1 cellular context compared by ENCODE assay signal in genomic region chr3:170196833-170197232, GRCh38.
TF ChIP-seq lines count a peak whose summit lies in the region.

No MANE protein-coding gene starts in this region.

TF ChIP-seq in K562, 482 proteins besides CTCF, POLR2A, EP300 and RAD21 (continued from another document):
- 0 out of 2 replicates have a peak, but pooled peaks have one; percentile 5 for TF ChIP-seq TAL1 (IDR thresholded peaks at IDR 0.05)
- no peak for TF ChIP-seq ZNF175 (CRISPR knock-in tag; IDR thresholded peaks at IDR 0.05; ENCODE audit: low read depth)
- no peak for TF ChIP-seq LCOR (CRISPR knock-in tag; IDR thresholded peaks at IDR 0.05)
- no peak for TF ChIP-seq POLR3G (IDR thresholded peaks at IDR 0.05; ENCODE audit: extremely low read depth, insufficient read length, insufficient replicate concordance)
- TF ChIP-seq ZNF324 (CRISPR knock-in tag; IDR thresholded peaks at IDR 0.05): no peak
- TF ChIP-seq HNRNPUL1 (IDR thresholded peaks at IDR 0.05; ENCODE audit: low read length): no peak
- peak; percentile 83 for TF ChIP-seq FOSL1 (tag; conservative IDR thresholded peaks at IDR 0.05)
- TF ChIP-seq TAF9B (IDR thresholded peaks at IDR 0.05; ENCODE audit: partially characterized antibody): no peak
- no peak for TF ChIP-seq PCBP2 (IDR thresholded peaks at IDR 0.05; ENCODE audit: low read depth, low read length, poor library complexity, severe bottlenecking)
- TF ChIP-seq ARID2 (IDR thresholded peaks at IDR 0.05): no peak
- TF ChIP-seq PTBP1 (IDR thresholded peaks at IDR 0.05; ENCODE audit: low read depth, low read length): no peak
- TF ChIP-seq ATF3 (IDR thresholded peaks at IDR 0.05): peak; percentile 82
- TF ChIP-seq ATF3 (CRISPR knock-in tag; conservative IDR thresholded peaks at IDR 0.05): no peak
- no peak for TF ChIP-seq XRCC5 (IDR thresholded peaks at IDR 0.05; ENCODE audit: low read depth, low read length)
- no peak for TF ChIP-seq ARHGAP35 (IDR thresholded peaks at IDR 0.05; ENCODE audit: partially characterized antibody)
- TF ChIP-seq MTA1 (IDR thresholded peaks at IDR 0.05; ENCODE audit: borderline replicate concordance): no peak
- TF ChIP-seq ZNF57 (CRISPR knock-in tag; IDR thresholded peaks at IDR 0.05): no peak
- no peak for TF ChIP-seq ZNF277 (CRISPR knock-in tag; IDR thresholded peaks at IDR 0.05; ENCODE audit: borderline replicate concordance)
- TF ChIP-seq KAT8 (IDR thresholded peaks at IDR 0.05; ENCODE audit: low read depth): no peak
- peak; percentile 34; the same call in 1 of the 2 replicates for TF ChIP-seq SOX6 (IDR thresholded peaks at IDR 0.05)
- TF ChIP-seq DPF2 (IDR thresholded peaks at IDR 0.05): peak; percentile 45; the same call in 1 of the 2 replicates
- TF ChIP-seq SMAD3 (CRISPR knock-in tag; conservative IDR thresholded peaks at IDR 0.05): no peak
- no peak for TF ChIP-seq PHTF2 (CRISPR knock-in tag; IDR thresholded peaks at IDR 0.05)
- no peak for TF ChIP-seq HMBOX1 (IDR thresholded peaks at IDR 0.05)
- no peak for TF ChIP-seq ZNF395 (CRISPR knock-in tag; IDR thresholded peaks at IDR 0.05)
- no peak for TF ChIP-seq ATF2 (CRISPR knock-in tag; IDR thresholded peaks at IDR 0.05)
- peak; percentile 31 to 49; a peak in 2 of 4 replicates for TF ChIP-seq TRIM24 (IDR thresholded peaks at IDR 0.05)
- TF ChIP-seq ARID1B (IDR thresholded peaks at IDR 0.05): peak; percentile 41
- TF ChIP-seq MCM7 (IDR thresholded peaks at IDR 0.05): no peak
- TF ChIP-seq PYGO2 (tag; IDR thresholded peaks at IDR 0.05): no peak
- TF ChIP-seq JUN (IDR thresholded peaks at IDR 0.05; ENCODE audit: borderline replicate concordance, low read depth, low read length): peak; percentile 77; the same call in 1 of the 2 replicates
- TF ChIP-seq JUN (CRISPR knock-in tag; IDR thresholded peaks at IDR 0.05; ENCODE audit: borderline replicate concordance): no peak
- TF ChIP-seq CEBPG (CRISPR knock-in tag; IDR thresholded peaks at IDR 0.05): no peak
- peak in 1 of 2 experiments; percentile 60; a peak in 2 of 4 replicates for TF ChIP-seq CEBPG (tag; conservative IDR thresholded peaks at IDR 0.05 in 1 of 2, IDR thresholded peaks at IDR 0.05 in 1 of 2)
- peak; percentile 69; the same call in 1 of the 2 replicates for TF ChIP-seq JUND (IDR thresholded peaks at IDR 0.05; ENCODE audit: borderline replicate concordance, low read depth, low read length)
- peak; percentile 24; the same call in 1 of the 3 replicates for TF ChIP-seq JUND (tag; IDR thresholded peaks at IDR 0.05; ENCODE audit: borderline replicate concordance, low read depth, low read length)
- TF ChIP-seq ZNF764 (CRISPR knock-in tag; IDR thresholded peaks at IDR 0.05; ENCODE audit: low read depth): no peak
- TF ChIP-seq DMBX1 (CRISPR knock-in tag; IDR thresholded peaks at IDR 0.05; ENCODE audit: borderline replicate concordance): no peak
- TF ChIP-seq ZNF436 (CRISPR knock-in tag; IDR thresholded peaks at IDR 0.05): no peak
- TF ChIP-seq ZNF354B (CRISPR knock-in tag; IDR thresholded peaks at IDR 0.05): no peak
- no peak for TF ChIP-seq ZNF76 (CRISPR knock-in tag; IDR thresholded peaks at IDR 0.05; ENCODE audit: borderline replicate concordance)
- TF ChIP-seq MXD1 (CRISPR knock-in tag; IDR thresholded peaks at IDR 0.05; ENCODE audit: borderline replicate concordance, poor library complexity, severe bottlenecking): no peak
- TF ChIP-seq SMARCA4 (IDR thresholded peaks at IDR 0.05): peak; percentile 42; the same call in 1 of the 2 replicates
- peak; percentile 62 for TF ChIP-seq CBFA2T3 (IDR thresholded peaks at IDR 0.05)
- no peak for TF ChIP-seq L3MBTL2 (IDR thresholded peaks at IDR 0.05)
- no peak for TF ChIP-seq MAFG (tag; conservative IDR thresholded peaks at IDR 0.05)
- no peak for TF ChIP-seq CREB3 (tag; conservative IDR thresholded peaks at IDR 0.05; ENCODE audit: low read depth)
- TF ChIP-seq ZNF318 (IDR thresholded peaks at IDR 0.05; ENCODE audit: borderline replicate concordance in 1 of 2, low read depth in 1 of 2): no peak
